ENCODE assay signal across 8 cellular contexts in genomic region chr10:119892188-119893065, GRCh38. TPM values are rescaled to one million over a fixed set of nuclear protein-coding genes. Genes with fewer than 3 reads are reported as not detected.
DNase-seq lines count a peak whose midpoint lies in the region; ATAC-seq and TF ChIP-seq lines count a peak whose summit lies in the region.

SEC23IP (plus strand) TSS chr10:119892730; CDS start chr10:119892783, 53 bp downstream.

- H3K4me2 ChIP-seq in KMS-11: peak within 1 kb of the TSS; percentile 74

- peak; percentile 99 for ATAC-seq in GM21737 (IDR thresholded peaks at IDR 0.05; ENCODE audit: unreplicated experiment)

- peak; percentile 88 for DNase-seq in DMS53 treated with DMSO at 0.1 percent for 48 hours (lab: John Stamatoyannopoulos, UW; ENCODE audit: unreplicated experiment)
- DNase-seq in Peyer's patch: peak; percentile 93 to 97 (median 95)
- DNase-seq in activated T-cell treated with anti-CD3 and anti-CD28 coated beads, Interleukin-2, amount 50 U/mL, for 48 hours: peak; percentile 94 to 95
- peak; percentile 87 for DNase-seq in stimulated activated CD8-positive, alpha-beta memory T cell treated with anti-CD3 and anti-CD28 coated beads, Interleukin-7, amount 100 ng/mL, for 24 hours (ENCODE audit: low read depth)

- peak in 1 of 2 donors; percentile 75 for TF ChIP-seq POLR2A in Peyer's patch (IDR thresholded peaks at IDR 0.05)

- peaks cover 45% of the 10 kb centered on the region for H3K79me2 ChIP-seq in KMS-11 (ENCODE audit: insufficient read depth, low read depth)

- TF ChIP-seq CTCF in KMS-11 (conservative IDR thresholded peaks at IDR 0.05; ENCODE audit: low read depth, low read length) (no peak), Peyer's patch (IDR thresholded peaks at IDR 0.05) (peak in 3 of 6 experiments; percentile 26 to 45 (median 33))

- H3K4me1 ChIP-seq in KMS-11 (ENCODE audit: low read depth, poor library complexity, severe bottlenecking) (peaks cover 45% of the 10 kb centered on the region), Peyer's patch (peaks cover 0 to 41% (median 7%) of the 10 kb centered on the region in 4 donors), esophagus (ENCODE audit: control insufficient read depth in 2 of 2, insufficient read depth in 2 of 2, low read length in 1 of 2) (peaks cover 7 to 11% of the 10 kb centered on the region in 2 donors), muscle layer of colon (ENCODE audit: insufficient read depth, low read length) (peaks cover 44% of the 10 kb centered on the region)

- peak within 1 kb of the TSS; percentile 63 for H2AFZ ChIP-seq in KMS-11 (ENCODE audit: low read depth)

- H3K27me3 ChIP-seq in KMS-11 (ENCODE audit: insufficient read depth, low read depth): no peaks in the 10 kb centered on the region
- no peaks in the 10 kb centered on the region for H3K27me3 ChIP-seq in Peyer's patch
- no peaks in the 10 kb centered on the region for H3K27me3 ChIP-seq in esophagus (ENCODE audit: control insufficient read depth in 1 of 2, insufficient read depth in 2 of 2, low read length in 2 of 2)
- no peaks in the 10 kb centered on the region for H3K27me3 ChIP-seq in muscle layer of colon (ENCODE audit: control insufficient read depth in 1 of 2, insufficient read depth in 2 of 2, low read length in 2 of 2)

- H3K27ac ChIP-seq in KMS-11 (peak within 1 kb of the TSS; percentile 59), Peyer's patch (peak within 1 kb of the TSS; percentile 78 to 86 (median 80)), esophagus (ENCODE audit: low read depth in 2 of 2, low read length in 1 of 2) (peak within 1 kb of the TSS; percentile 76 to 81), muscle layer of colon (ENCODE audit: low read depth, low read length) (peak within 1 kb of the TSS; percentile 66)

- H4K20me1 ChIP-seq in KMS-11 (ENCODE audit: insufficient read depth): no peaks in the 10 kb centered on the region

- H3K36me3 ChIP-seq in KMS-11 (ENCODE audit: insufficient read depth) (no peaks in the 10 kb centered on the region), Peyer's patch (no peaks in the 10 kb centered on the region), esophagus (ENCODE audit: control insufficient read depth in 2 of 2, insufficient read depth in 2 of 2, low read length in 1 of 2) (no peaks in the 10 kb centered on the region), muscle layer of colon (ENCODE audit: insufficient read depth, low read length) (peaks cover 6% of the 10 kb centered on the region)

- peak within 1 kb of the TSS; percentile 77; the same call in 1 of the 2 replicates for H3K9ac ChIP-seq in KMS-11
- H3K9ac ChIP-seq in muscle layer of colon (ENCODE audit: low read length): peak within 1 kb of the TSS; percentile 93

- no peaks in the 10 kb centered on the region for H3K9me3 ChIP-seq in Peyer's patch
- no peaks in the 10 kb centered on the region for H3K9me3 ChIP-seq in esophagus (ENCODE audit: control insufficient read depth in 2 of 2, insufficient read depth in 1 of 2, low read depth in 1 of 2, low read length in 1 of 2)
- H3K9me3 ChIP-seq in muscle layer of colon (ENCODE audit: low read length): no peaks in the 10 kb centered on the region

- WGBS in esophagus, 2 donors: 1% methylated on average over 59 to 61 of the region's 61 CpGs

- no peak within 1 kb of the TSS for H3K4me3 ChIP-seq in KMS-11 (IDR thresholded peaks at IDR 0.05; ENCODE audit: insufficient read depth, low read depth, low read length)
- peak within 1 kb of the TSS; percentile 61 to 79 (median 70) for H3K4me3 ChIP-seq in Peyer's patch
- peak within 1 kb of the TSS; percentile 82 to 98 for H3K4me3 ChIP-seq in esophagus (ENCODE audit: low read depth in 1 of 2, low read length in 2 of 2)
- H3K4me3 ChIP-seq in muscle layer of colon (ENCODE audit: low read depth in 1 of 2, low read length in 2 of 2): peak within 1 kb of the TSS; percentile 69 to 93

RNA-seq across cellular contexts. Expression of gene SEC23IP, which starts in this region (rescaled TPM):
- 10 to 100 TPM; 28.7 to 87.4 (median 41.1) TPM for total RNA-seq in Peyer's patch
- 1 to 10 TPM; 7.9 to 8.0 TPM for polyA plus RNA-seq in esophagus
